14 cellular contexts compared by ENCODE assay signal in genomic region chr7:11833431-11833830, GRCh38. TPM values are rescaled to one million over a fixed set of nuclear protein-coding genes. Genes with fewer than 3 reads are reported as not detected.
DNase-seq lines count a peak whose midpoint lies in the region; ATAC-seq, FAIRE-seq and TF ChIP-seq lines count a peak whose summit lies in the region.
"Had no signal": no experiment of that assay in that cellular context is flagged by ENCODE, and none has a peak within 500 bp of the region (broad histone marks: within the 10 kb centered on the region; RNA-seq: fewer than 3 reads in every experiment).

No MANE protein-coding gene starts in this region.

- H3K9ac ChIP-seq in H9 (ENCODE audit: extremely low read depth, insufficient read length, low read length), result no peak overlapping the region
- H3K9ac ChIP-seq in HepG2 (ENCODE audit: insufficient read depth, low read depth, low read length), result no peak overlapping the region

- no peak overlapping the region for H2BK15ac ChIP-seq in H9 (ENCODE audit: low read depth, low read length)

- no peak for TF ChIP-seq RAD21 in HepG2 (CRISPR knock-in tag; IDR thresholded peaks at IDR 0.05)

- CTCF ChIA-PET in Panc1 (lab: Charles Lee), result no interaction called here
- CTCF ChIA-PET in HepG2 (lab: Yijun Ruan, JAX; ENCODE audit: low intra/inter-chr PET ratio, low total read pairs), result no interaction called here

- H2BK120ac ChIP-seq in H9 (ENCODE audit: low read depth, low read length, poor library complexity, severe bottlenecking), result no peak overlapping the region

- no peak overlapping the region for H3K56ac ChIP-seq in H9 (ENCODE audit: insufficient read length, low read depth, low read length)

- H2BK20ac ChIP-seq in H9 (ENCODE audit: low read depth, low read length, poor library complexity, severe bottlenecking), result no peak overlapping the region

- no TSS peak for BruUV-seq in Panc1 (replicated peaks; lab: Mats Ljungman, UMichigan)
- no TSS peak for BruUV-seq in HepG2 (replicated peaks; lab: Mats Ljungman, UMichigan)

- H3K27me3 ChIP-seq in Panc1 (ENCODE audit: control insufficient read depth, insufficient read depth, low read length), result no peaks in the 10 kb centered on the region
- H3K27me3 ChIP-seq in H9 (ENCODE audit: insufficient read depth, low read length), result no peaks in the 10 kb centered on the region; the same call in 1 of the 2 replicates
- H3K27me3 ChIP-seq in HepG2 (ENCODE audit: control insufficient read depth in 1 of 2, insufficient read depth in 2 of 2, low read length in 2 of 2), result peaks cover 0 to 13% of the 10 kb centered on the region in 2 experiments; a peak in 2 of 5 replicates

- no peak overlapping the region for H3K18ac ChIP-seq in H9 (ENCODE audit: insufficient read length, low read depth, low read length)

- peaks cover 37% of the 10 kb centered on the region for H3K4me1 ChIP-seq in Panc1 (ENCODE audit: control insufficient read depth, insufficient read depth, low read length)
- H3K4me1 ChIP-seq in H9 (ENCODE audit: insufficient read depth, low read length), result no peaks in the 10 kb centered on the region
- 0 out of 2 replicates have a peak, but pooled peaks cover 6% of the 10 kb centered on the region for H3K4me1 ChIP-seq in HepG2 (ENCODE audit: insufficient read depth, low read length)

- H3K79me1 ChIP-seq in H9 (ENCODE audit: insufficient read depth, low read depth, low read length, poor library complexity, severe bottlenecking), result no peaks in the 10 kb centered on the region

- no peaks in the 10 kb centered on the region for H3K79me2 ChIP-seq in H9 (ENCODE audit: insufficient read depth, low read length)
- no peaks in the 10 kb centered on the region for H3K79me2 ChIP-seq in HepG2 (ENCODE audit: insufficient read depth, low read length)

- H2AFZ ChIP-seq in H9 (ENCODE audit: low read length), result no peak overlapping the region
- no peak overlapping the region for H2AFZ ChIP-seq in HepG2 (ENCODE audit: low read length)

- TF ChIP-seq EP300 in HepG2 (IDR thresholded peaks at IDR 0.05; ENCODE audit: low read depth in 2 of 2, low read length in 2 of 2), result no peak
- no peak for TF ChIP-seq EP300 in HepG2 (CRISPR knock-in tag; IDR thresholded peaks at IDR 0.05; ENCODE audit: borderline replicate concordance)

- no peak overlapping the region for H2BK5ac ChIP-seq in H9 (ENCODE audit: insufficient read length, low read length)

- in situ Hi-C loops in Panc1 (cut with HindIII; ENCODE audit: low pct_unique_long_range_greater_than_20kb, low sequenced_read_pairs) (no loop called here), HepG2 (cut with HindIII; ENCODE audit: extremely low pct_ligation_motif_present, low pct_unique_long_range_greater_than_20kb) (loop anchor here (25.0 kb wide), 1 partner anchor 654 kb away; no protein-coding TSS in a partner anchor)

- H3K27me3 Mint-ChIP-seq in nephron progenitor cell (ENCODE audit: low read depth, poor library complexity) (peaks cover 17% of the 10 kb centered on the region), H9 (ENCODE audit: low read depth) (peaks cover 23% of the 10 kb centered on the region)

- no peak for TF ChIP-seq POLR2A in H54 (IDR thresholded peaks at IDR 0.05; ENCODE audit: low read depth, low read length)
- TF ChIP-seq POLR2A in HepG2 (IDR thresholded peaks at IDR 0.05; ENCODE audit: insufficient read depth in 1 of 2, low read depth in 2 of 2, low read length in 2 of 2), result no peak

- H3K23ac ChIP-seq in H9 (ENCODE audit: insufficient read length, low read depth, low read length), result no peak overlapping the region

- TF ChIP-seq CTCF in Panc1 (IDR thresholded peaks at IDR 0.05), result no peak
- TF ChIP-seq CTCF in nephron progenitor cell (IDR thresholded peaks at IDR 0.05), result no peak
- no peak for TF ChIP-seq CTCF in H9 (conservative IDR thresholded peaks at IDR 0.05)
- no peak for TF ChIP-seq CTCF in HepG2 (CRISPR knock-in tag; IDR thresholded peaks at IDR 0.05)

- peak overlapping the region; percentile 94 for H3K27ac ChIP-seq in Panc1 (ENCODE audit: low read length)
- no peak overlapping the region for H3K27ac ChIP-seq in H9 (ENCODE audit: insufficient read length, low read depth, low read length)
- no peak overlapping the region for H3K27ac ChIP-seq in HepG2 (ENCODE audit: extremely low read length, insufficient read depth, low read length)

- H2AK5ac ChIP-seq in H9 (ENCODE audit: insufficient read length, low read length), result no peak overlapping the region

- peak; percentile 83 for DNase-seq in GF-D8 (lab: John Stamatoyannopoulos, UW)
- peak; percentile 45 for DNase-seq in NCI-H146 treated with DMSO at 0.1 percent for 48 hours (lab: John Stamatoyannopoulos, UW; ENCODE audit: unreplicated experiment)
- no peak for DNase-seq in Panc1 (ENCODE audit: low read depth, low spot score)
- peak; percentile 17 for DNase-seq in nephron progenitor cell
- no peak for DNase-seq in H9
- DNase-seq in H54 (ENCODE audit: insufficient read length, low spot score), result no peak
- DNase-seq in NCI-H2196 treated with DMSO at 0.1 percent for 48 hours (lab: John Stamatoyannopoulos, UW; ENCODE audit: unreplicated experiment), result no peak
- DNase-seq in HepG2 (ENCODE audit: low spot score), result no peak
- DNase-seq: activated CD4-positive, alpha-beta T cell treated with anti-CD3 and anti-CD28 coated beads for 48 hours; activated effector memory CD4-positive, alpha-beta T cell treated with anti-CD3 and anti-CD28 coated beads, Interleukin-2, amount 50 U/mL, for 16 hours; CD8-positive, alpha-beta T cell; SW 1271 had no signal

- no CpG with 5 or more reads among the region's 6 CpGs for WGBS in H9 (ENCODE audit: extremely low coverage, insufficient read length, low lambda C conversion rate)
- WGBS in HepG2 (ENCODE audit: low lambda C conversion rate), result 8% methylated on average over 6 of the region's 6 CpGs

- H3K36me3 Mint-ChIP-seq in nephron progenitor cell (ENCODE audit: low read depth) (no peaks in the 10 kb centered on the region), H9 (ENCODE audit: insufficient read depth in 1 of 3, low read depth in 3 of 3) (peaks cover 0 to 15% (median 0%) of the 10 kb centered on the region in 3 experiments; a peak in 4 of 7 replicates)
- H3K36me3 Mint-ChIP-seq: CD8-positive, alpha-beta T cell had no signal

- H2BK12ac ChIP-seq in H9 (ENCODE audit: insufficient read length, low read depth, low read length), result no peak overlapping the region

- H4K5ac ChIP-seq in H9 (ENCODE audit: insufficient read length, low read depth, low read length), result no peak overlapping the region

- intact Hi-C loops in Panc1 (cut with micrococcal nuclease; ENCODE audit: unreplicated experiment), result loop anchor here (5.0 to 10.0 kb wide), 2 partner anchors 231 to 406 kb away; no protein-coding TSS in a partner anchor
- intact Hi-C loops in HepG2 (cut with micrococcal nuclease; ENCODE audit: unreplicated experiment), result loop anchor here (10.0 kb wide), 1 partner anchor 661 kb away; no protein-coding TSS in a partner anchor

- H3K9me3 ChIP-seq in Panc1 (ENCODE audit: control insufficient read depth, insufficient read depth, low read depth, low read length), result peaks cover 10% of the 10 kb centered on the region; the same call in 1 of the 2 replicates
- no peaks in the 10 kb centered on the region for H3K9me3 ChIP-seq in H9 (ENCODE audit: control insufficient read depth, low read depth, low read length)
- no peaks in the 10 kb centered on the region for H3K9me3 ChIP-seq in HepG2 (ENCODE audit: low read length)

- no peaks in the 10 kb centered on the region for H4K20me1 ChIP-seq in H9 (ENCODE audit: control insufficient read depth, insufficient read depth, insufficient read length)
- H4K20me1 ChIP-seq in HepG2 (ENCODE audit: insufficient read depth, low read length), result no peaks in the 10 kb centered on the region

- H3K23me2 ChIP-seq in H9 (ENCODE audit: insufficient read length, low read depth, low read length, poor library complexity, severe bottlenecking), result peaks cover 15% of the 10 kb centered on the region

- POLR2A ChIA-PET in Panc1 (lab: Charles Lee) (no interaction called here), HepG2 (lab: Yijun Ruan, JAX) (no interaction called here)

- ATAC-seq in Panc1 (no peak), HepG2 (no peak)
- ATAC-seq: CD8-positive, alpha-beta T cell had no signal

- no peak overlapping the region for H4K8ac ChIP-seq in H9 (replicated peaks; ENCODE audit: insufficient read length, low read depth, low read length)

- H3K4ac ChIP-seq in H9 (ENCODE audit: low read depth, low read length), result no peak overlapping the region

- no peak overlapping the region for H3T11ph ChIP-seq in H9 (ENCODE audit: low read length)

- H4K91ac ChIP-seq in H9 (ENCODE audit: insufficient read length, low read depth, low read length), result no peak overlapping the region

- no peaks in the 10 kb centered on the region; the same call in 1 of the 2 replicates for H3K36me3 ChIP-seq in Panc1 (ENCODE audit: control insufficient read depth, insufficient read depth, low read length)
- H3K36me3 ChIP-seq in HepG2 (replicated peaks in 1 of 2; ENCODE audit: control insufficient read depth in 1 of 2, insufficient read depth in 2 of 2, low read length in 2 of 2), result no peaks in the 10 kb centered on the region

- H3K14ac ChIP-seq in H9 (ENCODE audit: insufficient read depth, low read length), result no peak overlapping the region

- H3K27ac Mint-ChIP-seq in nephron progenitor cell (no peak overlapping the region), H9 (no peak overlapping the region)
- H3K27ac Mint-ChIP-seq: CD8-positive, alpha-beta T cell had no signal

- no peak overlapping the region for H3K4me3 Mint-ChIP-seq in nephron progenitor cell
- H3K4me3 Mint-ChIP-seq in H9, result no peak overlapping the region
- H3K4me3 Mint-ChIP-seq: CD8-positive, alpha-beta T cell had no signal

- peaks cover 5% of the 10 kb centered on the region for H3K9me3 Mint-ChIP-seq in nephron progenitor cell
- H3K9me3 Mint-ChIP-seq in H9, result peaks cover 0 to 10% of the 10 kb centered on the region in 2 experiments; a peak in 1 of 5 replicates
- H3K9me3 Mint-ChIP-seq: CD8-positive, alpha-beta T cell had no signal

- peaks cover 38% of the 10 kb centered on the region for H3K4me1 Mint-ChIP-seq in nephron progenitor cell
- peaks cover 22 to 24% of the 10 kb centered on the region in 2 experiments for H3K4me1 Mint-ChIP-seq in H9

- H3K4me2 ChIP-seq in H9 (ENCODE audit: insufficient read depth, insufficient read length, low read length), result no peak overlapping the region
- H3K4me2 ChIP-seq in HepG2 (ENCODE audit: low read depth, low read length), result no peak overlapping the region

- H3K4me3 ChIP-seq in Panc1 (ENCODE audit: low read depth in 2 of 2, low read length in 2 of 2), result peak overlapping the region in 1 of 2 experiments; percentile 2; a peak in 1 of 4 replicates
- H3K4me3 ChIP-seq in HepG2 (replicated peaks in 1 of 3; ENCODE audit: insufficient read depth in 1 of 3, low read depth in 2 of 3, low read length in 3 of 3), result no peak overlapping the region

- no peak for FAIRE-seq in H54 (lab: Jason Lieb, UNC)
- FAIRE-seq in HepG2 (lab: Jason Lieb, UNC), result no peak

RNA-seq across cellular contexts. Expression of gene THSD7A, which starts 1.4 kb away (rescaled TPM):
- total RNA-seq in Panc1 (2021; ENCODE audit: unreplicated experiment) (38.6 TPM), H9 (2021) (0.42 and 0.88 TPM in 2 replicates), HepG2 (2016; rRNA removed; fragmentation: Illumina TruSeq; extraction: Trizol) (0.07 TPM in 1 of 2 replicates, not detected in the other)
- polyA plus RNA-seq in Panc1 (2012; ENCODE audit: insufficient read length), result 22.8 TPM
- not detected in 2 replicates for total RNA-seq in HepG2 (2016; cell fraction: cytosol; rRNA removed; fragmentation: Illumina TruSeq; extraction: Trizol; ENCODE audit: low read depth)
- 0.02 TPM in 1 of 2 replicates, not detected in the other for total RNA-seq in HepG2 (2016; cell fraction: insoluble cytoplasmic fraction; rRNA removed; fragmentation: Illumina TruSeq; extraction: Trizol)
- not detected in 2 replicates for total RNA-seq in HepG2 (2016; cell fraction: membrane; rRNA removed; fragmentation: Illumina TruSeq; extraction: Trizol)
- 0.03 and 0.09 TPM in 2 replicates for total RNA-seq in HepG2 (2016; cell fraction: nucleus; rRNA removed; fragmentation: Illumina TruSeq; extraction: Trizol)
- 0.01 TPM in 2 replicates for polyA plus RNA-seq in HepG2 (2011; rRNA removed)
- under 0.01 TPM in 1 of 2 replicates, not detected in the other for polyA plus RNA-seq in HepG2 (2011; cell fraction: cytosol; rRNA removed)
- polyA plus RNA-seq in HepG2 (2011; cell fraction: nucleus; rRNA removed), result 0.03 and 0.48 TPM in 2 replicates
- 0.01 and 0.21 TPM in 2 replicates for polyA plus RNA-seq in HepG2 (2012)
- not detected in 2 replicates for polyA plus RNA-seq in HepG2 (2016; cell fraction: cytosol; fragmentation: Illumina TruSeq; extraction: Trizol; ENCODE audit: low read depth)
- not detected in 2 replicates for polyA plus RNA-seq in HepG2 (2016; cell fraction: insoluble cytoplasmic fraction; fragmentation: Illumina TruSeq; extraction: Trizol; ENCODE audit: low read depth)
- not detected in 2 replicates for polyA plus RNA-seq in HepG2 (2016; cell fraction: membrane; fragmentation: Illumina TruSeq; extraction: Trizol; ENCODE audit: low read depth)
- 0.05 TPM in 1 of 2 replicates, not detected in the other for polyA plus RNA-seq in HepG2 (2016; cell fraction: nucleus; fragmentation: Illumina TruSeq; extraction: Trizol; ENCODE audit: insufficient read depth, low read depth)
- polyA minus RNA-seq in HepG2 (2011; rRNA and poly(A)+ RNA removed; ENCODE audit: low replicate concordance), result 0.04 TPM in 1 of 2 replicates, not detected in the other
- not detected in 2 replicates for polyA minus RNA-seq in HepG2 (2011; cell fraction: cytosol; rRNA and poly(A)+ RNA removed)
- 0.77 and 0.87 TPM in 2 replicates for polyA minus RNA-seq in HepG2 (2011; cell fraction: nucleus; rRNA and poly(A)+ RNA removed)
- total RNA-seq: CD8-positive, alpha-beta T cell; MCF 10A; myocyte had no signal

Comparison
In these comparisons a context has a peak if more than half of its experiments do, and no peak if none do; other contexts are left out.
1. DNase-seq: peak in GF-D8 (single experiment), NCI-H146 treated with DMSO at 0.1 percent for 48 hours (single experiment) and nephron progenitor cell (single experiment); none in Panc1 (single experiment), H9 (single experiment), H54 (single experiment), NCI-H2196 treated with DMSO at 0.1 percent for 48 hours (single experiment) and HepG2 (single experiment).
2. RNA of gene THSD7A, which starts 1.4 kb away (total RNA-seq): 38.6 TPM in Panc1 (single experiment); 0.42 to 0.88 TPM in H9 and 0.02 to 0.09 TPM in HepG2; every median in the first group is over 10 times any median in the second.